1 cellular context compared by ENCODE assay signal in genomic region chr2:218516614-218517013, GRCh38.
TF ChIP-seq lines count a peak whose summit lies in the region.

No MANE protein-coding gene starts in this region.

TF ChIP-seq in GM23338, 12 proteins besides CTCF, POLR2A, EP300 and RAD21 (continued from another document):
- TF ChIP-seq ZNF462 (CRISPR knock-in tag; IDR thresholded peaks at IDR 0.05) (no peak), STAT1 (IDR thresholded peaks at IDR 0.05; ENCODE audit: unreplicated experiment) (no peak), ETS1 (IDR thresholded peaks at IDR 0.05) (no peak), ZNF331 (CRISPR knock-in tag; IDR thresholded peaks at IDR 0.05; ENCODE audit: low read depth) (no peak), JUNB (IDR thresholded peaks at IDR 0.05; ENCODE audit: unreplicated experiment) (no peak), EZH2phosphoT487 (IDR thresholded peaks at IDR 0.05; ENCODE audit: unreplicated experiment) (no peak), EZH2 (IDR thresholded peaks at IDR 0.05; ENCODE audit: low read depth, unreplicated experiment) (no peak), NANOG (IDR thresholded peaks at IDR 0.05; ENCODE audit: borderline replicate concordance) (no peak), ZNF114 (CRISPR knock-in tag; IDR thresholded peaks at IDR 0.05) (no peak)
- TF ChIP-seq, protein P1, sequence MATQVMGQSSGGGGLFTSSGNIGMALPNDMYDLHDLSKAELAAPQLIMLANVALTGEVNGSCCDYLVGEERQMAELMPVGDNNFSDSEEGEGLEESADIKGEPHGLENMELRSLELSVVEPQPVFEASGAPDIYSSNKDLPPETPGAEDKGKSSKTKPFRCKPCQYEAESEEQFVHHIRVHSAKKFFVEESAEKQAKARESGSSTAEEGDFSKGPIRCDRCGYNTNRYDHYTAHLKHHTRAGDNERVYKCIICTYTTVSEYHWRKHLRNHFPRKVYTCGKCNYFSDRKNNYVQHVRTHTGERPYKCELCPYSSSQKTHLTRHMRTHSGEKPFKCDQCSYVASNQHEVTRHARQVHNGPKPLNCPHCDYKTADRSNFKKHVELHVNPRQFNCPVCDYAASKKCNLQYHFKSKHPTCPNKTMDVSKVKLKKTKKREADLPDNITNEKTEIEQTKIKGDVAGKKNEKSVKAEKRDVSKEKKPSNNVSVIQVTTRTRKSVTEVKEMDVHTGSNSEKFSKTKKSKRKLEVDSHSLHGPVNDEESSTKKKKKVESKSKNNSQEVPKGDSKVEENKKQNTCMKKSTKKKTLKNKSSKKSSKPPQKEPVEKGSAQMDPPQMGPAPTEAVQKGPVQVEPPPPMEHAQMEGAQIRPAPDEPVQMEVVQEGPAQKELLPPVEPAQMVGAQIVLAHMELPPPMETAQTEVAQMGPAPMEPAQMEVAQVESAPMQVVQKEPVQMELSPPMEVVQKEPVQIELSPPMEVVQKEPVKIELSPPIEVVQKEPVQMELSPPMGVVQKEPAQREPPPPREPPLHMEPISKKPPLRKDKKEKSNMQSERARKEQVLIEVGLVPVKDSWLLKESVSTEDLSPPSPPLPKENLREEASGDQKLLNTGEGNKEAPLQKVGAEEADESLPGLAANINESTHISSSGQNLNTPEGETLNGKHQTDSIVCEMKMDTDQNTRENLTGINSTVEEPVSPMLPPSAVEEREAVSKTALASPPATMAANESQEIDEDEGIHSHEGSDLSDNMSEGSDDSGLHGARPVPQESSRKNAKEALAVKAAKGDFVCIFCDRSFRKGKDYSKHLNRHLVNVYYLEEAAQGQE (IDR thresholded peaks at IDR 0.05; ENCODE audit: unreplicated experiment) = no peak
TF ChIP-seq in GM23338: peak in this region for 0.
